In genomic region chr1:160251687-160252526, GRCh38 we compare ENCODE assay signal across 2 cellular contexts.
TF ChIP-seq lines count a peak whose summit lies in the region.

No MANE protein-coding gene starts in this region.

TF ChIP-seq in IMR-90, 13 proteins besides CTCF, POLR2A, EP300 and RAD21:
- TF ChIP-seq MXI1 (IDR thresholded peaks at IDR 0.05; ENCODE audit: borderline replicate concordance, low read depth, low read length) (no peak), MAFK (IDR thresholded peaks at IDR 0.05; ENCODE audit: low read depth, low read length) (no peak), ELK1 (IDR thresholded peaks at IDR 0.05; ENCODE audit: borderline replicate concordance, low read depth, low read length) (no peak), BHLHE40 (IDR thresholded peaks at IDR 0.05; ENCODE audit: low read depth, low read length) (no peak), RFX5 (IDR thresholded peaks at IDR 0.05; ENCODE audit: low read depth, low read length) (peak; percentile 73), SMC3 (IDR thresholded peaks at IDR 0.05; ENCODE audit: low read depth, low read length) (peak; percentile 84), MAZ (IDR thresholded peaks at IDR 0.05; ENCODE audit: borderline replicate concordance, low read depth, low read length) (no peak), NFE2L2 (IDR thresholded peaks at IDR 0.05; ENCODE audit: low read depth, low read length) (no peak), CEBPB (IDR thresholded peaks at IDR 0.05; ENCODE audit: low read depth, low read length) (peak; percentile 95), USF2 (IDR thresholded peaks at IDR 0.05; ENCODE audit: low read depth, low read length) (no peak), CHD1 (IDR thresholded peaks at IDR 0.05; ENCODE audit: low read depth, low read length) (no peak), RCOR1 (IDR thresholded peaks at IDR 0.05; ENCODE audit: insufficient replicate concordance, low read length) (no peak), FOS (IDR thresholded peaks at IDR 0.05; ENCODE audit: low read depth, low read length) (no peak)

TF ChIP-seq in neural cell, 6 proteins besides CTCF, POLR2A, EP300 and RAD21:
- TF ChIP-seq POLR2AphosphoS5 (IDR thresholded peaks at IDR 0.05) (no peak), SMC3 (conservative IDR thresholded peaks at IDR 0.05; ENCODE audit: poor library complexity) (peak; percentile 94)
